1 cellular context compared by ENCODE assay signal in the genomic region with DNA sequence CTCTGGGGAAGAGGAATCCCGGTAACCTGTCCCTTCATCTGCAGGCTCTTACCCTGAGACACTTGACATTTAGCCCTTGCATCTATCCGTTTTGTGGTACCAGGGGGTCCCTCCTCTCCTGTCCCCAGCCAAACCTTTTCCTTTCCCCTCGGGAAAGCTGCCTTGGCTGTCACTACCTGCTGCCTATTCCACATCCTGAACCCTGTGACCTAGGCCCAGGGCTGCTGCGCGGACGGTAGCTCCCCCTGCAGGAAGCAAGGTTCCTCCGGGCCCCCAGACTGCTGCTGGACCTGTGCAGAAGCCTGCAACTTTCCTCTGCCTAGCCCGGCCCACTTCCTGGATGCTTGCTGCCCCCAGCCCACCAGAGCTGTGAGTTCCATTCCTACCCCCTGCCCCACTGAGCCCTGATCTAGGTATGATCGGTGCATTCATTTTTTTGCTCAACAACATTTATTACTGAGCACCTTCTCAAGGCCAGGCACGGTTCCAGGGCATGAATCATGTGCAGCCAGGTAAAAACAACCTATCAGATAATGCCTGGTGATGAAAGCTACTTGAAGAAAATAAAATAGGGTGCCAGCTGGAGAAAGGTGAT.
A peak's percentile ranks its signal among the peaks of the same experiment; 100 is the strongest.
TF ChIP-seq lines count a peak whose summit lies in the region.

No MANE protein-coding gene starts in this region.

TF ChIP-seq in HepG2, 621 proteins besides CTCF, POLR2A, EP300 and RAD21 (continued from another document and continues in another):
- TF ChIP-seq, protein P1, sequence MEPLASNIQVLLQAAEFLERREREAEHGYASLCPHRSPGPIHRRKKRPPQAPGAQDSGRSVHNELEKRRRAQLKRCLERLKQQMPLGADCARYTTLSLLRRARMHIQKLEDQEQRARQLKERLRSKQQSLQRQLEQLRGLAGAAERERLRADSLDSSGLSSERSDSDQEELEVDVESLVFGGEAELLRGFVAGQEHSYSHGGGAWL (CRISPR knock-in tag; IDR thresholded peaks at IDR 0.05), result 0 out of 2 replicates have a peak, but pooled peaks have one; percentile 24
- TF ChIP-seq, protein P2, sequence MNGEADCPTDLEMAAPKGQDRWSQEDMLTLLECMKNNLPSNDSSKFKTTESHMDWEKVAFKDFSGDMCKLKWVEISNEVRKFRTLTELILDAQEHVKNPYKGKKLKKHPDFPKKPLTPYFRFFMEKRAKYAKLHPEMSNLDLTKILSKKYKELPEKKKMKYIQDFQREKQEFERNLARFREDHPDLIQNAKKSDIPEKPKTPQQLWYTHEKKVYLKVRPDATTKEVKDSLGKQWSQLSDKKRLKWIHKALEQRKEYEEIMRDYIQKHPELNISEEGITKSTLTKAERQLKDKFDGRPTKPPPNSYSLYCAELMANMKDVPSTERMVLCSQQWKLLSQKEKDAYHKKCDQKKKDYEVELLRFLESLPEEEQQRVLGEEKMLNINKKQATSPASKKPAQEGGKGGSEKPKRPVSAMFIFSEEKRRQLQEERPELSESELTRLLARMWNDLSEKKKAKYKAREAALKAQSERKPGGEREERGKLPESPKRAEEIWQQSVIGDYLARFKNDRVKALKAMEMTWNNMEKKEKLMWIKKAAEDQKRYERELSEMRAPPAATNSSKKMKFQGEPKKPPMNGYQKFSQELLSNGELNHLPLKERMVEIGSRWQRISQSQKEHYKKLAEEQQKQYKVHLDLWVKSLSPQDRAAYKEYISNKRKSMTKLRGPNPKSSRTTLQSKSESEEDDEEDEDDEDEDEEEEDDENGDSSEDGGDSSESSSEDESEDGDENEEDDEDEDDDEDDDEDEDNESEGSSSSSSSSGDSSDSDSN (CRISPR knock-in tag; IDR thresholded peaks at IDR 0.05), result peak; percentile 51; the same call in 1 of the 2 replicates
- TF ChIP-seq, protein P3, sequence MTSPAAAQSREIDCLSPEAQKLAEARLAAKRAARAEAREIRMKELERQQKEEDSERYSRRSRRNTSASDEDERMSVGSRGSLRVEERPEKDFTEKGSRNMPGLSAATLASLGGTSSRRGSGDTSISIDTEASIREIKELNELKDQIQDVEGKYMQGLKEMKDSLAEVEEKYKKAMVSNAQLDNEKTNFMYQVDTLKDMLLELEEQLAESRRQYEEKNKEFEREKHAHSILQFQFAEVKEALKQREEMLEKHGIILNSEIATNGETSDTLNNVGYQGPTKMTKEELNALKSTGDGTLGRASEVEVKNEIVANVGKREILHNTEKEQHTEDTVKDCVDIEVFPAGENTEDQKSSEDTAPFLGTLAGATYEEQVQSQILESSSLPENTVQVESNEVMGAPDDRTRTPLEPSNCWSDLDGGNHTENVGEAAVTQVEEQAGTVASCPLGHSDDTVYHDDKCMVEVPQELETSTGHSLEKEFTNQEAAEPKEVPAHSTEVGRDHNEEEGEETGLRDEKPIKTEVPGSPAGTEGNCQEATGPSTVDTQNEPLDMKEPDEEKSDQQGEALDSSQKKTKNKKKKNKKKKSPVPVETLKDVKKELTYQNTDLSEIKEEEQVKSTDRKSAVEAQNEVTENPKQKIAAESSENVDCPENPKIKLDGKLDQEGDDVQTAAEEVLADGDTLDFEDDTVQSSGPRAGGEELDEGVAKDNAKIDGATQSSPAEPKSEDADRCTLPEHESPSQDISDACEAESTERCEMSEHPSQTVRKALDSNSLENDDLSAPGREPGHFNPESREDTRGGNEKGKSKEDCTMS (CRISPR knock-in tag; conservative IDR thresholded peaks at IDR 0.05), result no peak
- TF ChIP-seq ZNF883 (CRISPR knock-in tag; IDR thresholded peaks at IDR 0.05; ENCODE audit: not compliant biosample characterization) (peak; percentile 80), ZNF350 (CRISPR knock-in tag; IDR thresholded peaks at IDR 0.05; ENCODE audit: borderline replicate concordance, low read depth) (peak; percentile 54; the same call in 1 of the 2 replicates), HDAC1 (CRISPR knock-in tag; IDR thresholded peaks at IDR 0.05) (peak; percentile 52; the same call in 1 of the 2 replicates), ZNF83 (CRISPR knock-in tag; IDR thresholded peaks at IDR 0.05; ENCODE audit: borderline replicate concordance) (0 out of 2 replicates have a peak, but pooled peaks have one; percentile 79), AHR (CRISPR knock-in tag; IDR thresholded peaks at IDR 0.05) (peak; percentile 60; the same call in 1 of the 2 replicates), HDAC2 (CRISPR knock-in tag; IDR thresholded peaks at IDR 0.05) (0 out of 2 replicates have a peak, but pooled peaks have one; percentile 16), ERF (CRISPR knock-in tag; IDR thresholded peaks at IDR 0.05) (0 out of 2 replicates have a peak, but pooled peaks have one; percentile 22), MAZ (IDR thresholded peaks at IDR 0.05; ENCODE audit: borderline replicate concordance, low read depth, low read length) (peak; percentile 51; the same call in 1 of the 2 replicates), MAZ (CRISPR knock-in tag; IDR thresholded peaks at IDR 0.05; ENCODE audit: low read depth) (no peak), ZNF629 (CRISPR knock-in tag; conservative IDR thresholded peaks at IDR 0.05) (no peak), SMC3 (IDR thresholded peaks at IDR 0.05; ENCODE audit: low read length) (peak; percentile 42), PTBP1 (IDR thresholded peaks at IDR 0.05; ENCODE audit: low read depth, low read length, poor library complexity, severe bottlenecking) (no peak), KDM6A (CRISPR knock-in tag; IDR thresholded peaks at IDR 0.05; ENCODE audit: low read depth) (no peak), ZSCAN9 (CRISPR knock-in tag; IDR thresholded peaks at IDR 0.05; ENCODE audit: borderline replicate concordance) (0 out of 2 replicates have a peak, but pooled peaks have one; percentile 36), ONECUT2 (CRISPR knock-in tag; IDR thresholded peaks at IDR 0.05) (no peak), CAMTA2 (CRISPR knock-in tag; IDR thresholded peaks at IDR 0.05; ENCODE audit: borderline replicate concordance) (no peak), SUZ12 (IDR thresholded peaks at IDR 0.05; ENCODE audit: low read depth, low read length) (0 out of 2 replicates have a peak, but pooled peaks have one; percentile 17)
- TF ChIP-seq, protein P4, sequence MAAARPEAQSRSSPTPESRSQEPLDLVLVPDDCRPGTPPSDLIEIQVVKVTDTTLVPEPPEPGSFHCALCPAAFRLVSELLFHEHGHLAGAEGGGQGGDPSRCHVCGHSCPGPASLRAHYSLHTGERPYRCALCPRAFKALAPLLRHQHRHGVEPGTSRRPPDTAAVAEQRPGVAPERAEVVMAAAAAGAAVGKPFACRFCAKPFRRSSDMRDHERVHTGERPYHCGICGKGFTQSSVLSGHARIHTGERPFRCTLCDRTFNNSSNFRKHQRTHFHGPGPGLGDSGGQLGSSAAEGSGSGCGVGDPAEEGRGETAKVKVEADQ (CRISPR knock-in tag; IDR thresholded peaks at IDR 0.05; ENCODE audit: borderline replicate concordance), result 0 out of 2 replicates have a peak, but pooled peaks have one; percentile 36
- TF ChIP-seq, protein P5, sequence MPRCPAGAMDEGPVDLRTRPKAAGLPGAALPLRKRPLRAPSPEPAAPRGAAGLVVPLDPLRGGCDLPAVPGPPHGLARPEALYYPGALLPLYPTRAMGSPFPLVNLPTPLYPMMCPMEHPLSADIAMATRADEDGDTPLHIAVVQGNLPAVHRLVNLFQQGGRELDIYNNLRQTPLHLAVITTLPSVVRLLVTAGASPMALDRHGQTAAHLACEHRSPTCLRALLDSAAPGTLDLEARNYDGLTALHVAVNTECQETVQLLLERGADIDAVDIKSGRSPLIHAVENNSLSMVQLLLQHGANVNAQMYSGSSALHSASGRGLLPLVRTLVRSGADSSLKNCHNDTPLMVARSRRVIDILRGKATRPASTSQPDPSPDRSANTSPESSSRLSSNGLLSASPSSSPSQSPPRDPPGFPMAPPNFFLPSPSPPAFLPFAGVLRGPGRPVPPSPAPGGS (CRISPR knock-in tag; IDR thresholded peaks at IDR 0.05), result 0 out of 2 replicates have a peak, but pooled peaks have one; percentile 43
- TF ChIP-seq, protein P6, sequence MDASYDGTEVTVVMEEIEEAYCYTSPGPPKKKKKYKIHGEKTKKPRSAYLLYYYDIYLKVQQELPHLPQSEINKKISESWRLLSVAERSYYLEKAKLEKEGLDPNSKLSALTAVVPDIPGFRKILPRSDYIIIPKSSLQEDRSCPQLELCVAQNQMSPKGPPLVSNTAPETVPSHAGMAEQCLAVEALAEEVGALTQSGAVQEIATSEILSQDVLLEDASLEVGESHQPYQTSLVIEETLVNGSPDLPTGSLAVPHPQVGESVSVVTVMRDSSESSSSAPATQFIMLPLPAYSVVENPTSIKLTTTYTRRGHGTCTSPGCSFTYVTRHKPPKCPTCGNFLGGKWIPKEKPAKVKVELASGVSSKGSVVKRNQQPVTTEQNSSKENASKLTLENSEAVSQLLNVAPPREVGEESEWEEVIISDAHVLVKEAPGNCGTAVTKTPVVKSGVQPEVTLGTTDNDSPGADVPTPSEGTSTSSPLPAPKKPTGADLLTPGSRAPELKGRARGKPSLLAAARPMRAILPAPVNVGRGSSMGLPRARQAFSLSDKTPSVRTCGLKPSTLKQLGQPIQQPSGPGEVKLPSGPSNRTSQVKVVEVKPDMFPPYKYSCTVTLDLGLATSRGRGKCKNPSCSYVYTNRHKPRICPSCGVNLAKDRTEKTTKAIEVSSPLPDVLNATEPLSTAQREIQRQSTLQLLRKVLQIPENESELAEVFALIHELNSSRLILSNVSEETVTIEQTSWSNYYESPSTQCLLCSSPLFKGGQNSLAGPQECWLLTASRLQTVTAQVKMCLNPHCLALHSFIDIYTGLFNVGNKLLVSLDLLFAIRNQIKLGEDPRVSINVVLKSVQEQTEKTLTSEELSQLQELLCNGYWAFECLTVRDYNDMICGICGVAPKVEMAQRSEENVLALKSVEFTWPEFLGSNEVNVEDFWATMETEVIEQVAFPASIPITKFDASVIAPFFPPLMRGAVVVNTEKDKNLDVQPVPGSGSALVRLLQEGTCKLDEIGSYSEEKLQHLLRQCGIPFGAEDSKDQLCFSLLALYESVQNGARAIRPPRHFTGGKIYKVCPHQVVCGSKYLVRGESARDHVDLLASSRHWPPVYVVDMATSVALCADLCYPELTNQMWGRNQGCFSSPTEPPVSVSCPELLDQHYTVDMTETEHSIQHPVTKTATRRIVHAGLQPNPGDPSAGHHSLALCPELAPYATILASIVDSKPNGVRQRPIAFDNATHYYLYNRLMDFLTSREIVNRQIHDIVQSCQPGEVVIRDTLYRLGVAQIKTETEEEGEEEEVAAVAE (CRISPR knock-in tag; IDR thresholded peaks at IDR 0.05; ENCODE audit: borderline replicate concordance), result 0 out of 2 replicates have a peak, but pooled peaks have one; percentile 53
- TF ChIP-seq, protein P7, sequence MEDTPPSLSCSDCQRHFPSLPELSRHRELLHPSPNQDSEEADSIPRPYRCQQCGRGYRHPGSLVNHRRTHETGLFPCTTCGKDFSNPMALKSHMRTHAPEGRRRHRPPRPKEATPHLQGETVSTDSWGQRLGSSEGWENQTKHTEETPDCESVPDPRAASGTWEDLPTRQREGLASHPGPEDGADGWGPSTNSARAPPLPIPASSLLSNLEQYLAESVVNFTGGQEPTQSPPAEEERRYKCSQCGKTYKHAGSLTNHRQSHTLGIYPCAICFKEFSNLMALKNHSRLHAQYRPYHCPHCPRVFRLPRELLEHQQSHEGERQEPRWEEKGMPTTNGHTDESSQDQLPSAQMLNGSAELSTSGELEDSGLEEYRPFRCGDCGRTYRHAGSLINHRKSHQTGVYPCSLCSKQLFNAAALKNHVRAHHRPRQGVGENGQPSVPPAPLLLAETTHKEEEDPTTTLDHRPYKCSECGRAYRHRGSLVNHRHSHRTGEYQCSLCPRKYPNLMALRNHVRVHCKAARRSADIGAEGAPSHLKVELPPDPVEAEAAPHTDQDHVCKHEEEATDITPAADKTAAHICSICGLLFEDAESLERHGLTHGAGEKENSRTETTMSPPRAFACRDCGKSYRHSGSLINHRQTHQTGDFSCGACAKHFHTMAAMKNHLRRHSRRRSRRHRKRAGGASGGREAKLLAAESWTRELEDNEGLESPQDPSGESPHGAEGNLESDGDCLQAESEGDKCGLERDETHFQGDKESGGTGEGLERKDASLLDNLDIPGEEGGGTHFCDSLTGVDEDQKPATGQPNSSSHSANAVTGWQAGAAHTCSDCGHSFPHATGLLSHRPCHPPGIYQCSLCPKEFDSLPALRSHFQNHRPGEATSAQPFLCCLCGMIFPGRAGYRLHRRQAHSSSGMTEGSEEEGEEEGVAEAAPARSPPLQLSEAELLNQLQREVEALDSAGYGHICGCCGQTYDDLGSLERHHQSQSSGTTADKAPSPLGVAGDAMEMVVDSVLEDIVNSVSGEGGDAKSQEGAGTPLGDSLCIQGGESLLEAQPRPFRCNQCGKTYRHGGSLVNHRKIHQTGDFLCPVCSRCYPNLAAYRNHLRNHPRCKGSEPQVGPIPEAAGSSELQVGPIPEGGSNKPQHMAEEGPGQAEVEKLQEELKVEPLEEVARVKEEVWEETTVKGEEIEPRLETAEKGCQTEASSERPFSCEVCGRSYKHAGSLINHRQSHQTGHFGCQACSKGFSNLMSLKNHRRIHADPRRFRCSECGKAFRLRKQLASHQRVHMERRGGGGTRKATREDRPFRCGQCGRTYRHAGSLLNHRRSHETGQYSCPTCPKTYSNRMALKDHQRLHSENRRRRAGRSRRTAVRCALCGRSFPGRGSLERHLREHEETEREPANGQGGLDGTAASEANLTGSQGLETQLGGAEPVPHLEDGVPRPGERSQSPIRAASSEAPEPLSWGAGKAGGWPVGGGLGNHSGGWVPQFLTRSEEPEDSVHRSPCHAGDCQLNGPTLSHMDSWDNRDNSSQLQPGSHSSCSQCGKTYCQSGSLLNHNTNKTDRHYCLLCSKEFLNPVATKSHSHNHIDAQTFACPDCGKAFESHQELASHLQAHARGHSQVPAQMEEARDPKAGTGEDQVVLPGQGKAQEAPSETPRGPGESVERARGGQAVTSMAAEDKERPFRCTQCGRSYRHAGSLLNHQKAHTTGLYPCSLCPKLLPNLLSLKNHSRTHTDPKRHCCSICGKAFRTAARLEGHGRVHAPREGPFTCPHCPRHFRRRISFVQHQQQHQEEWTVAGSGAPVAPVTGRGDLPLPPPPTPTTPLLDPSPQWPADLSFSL (CRISPR knock-in tag; IDR thresholded peaks at IDR 0.05), result peak; percentile 52; the same call in 1 of the 2 replicates
- TF ChIP-seq, protein P8, sequence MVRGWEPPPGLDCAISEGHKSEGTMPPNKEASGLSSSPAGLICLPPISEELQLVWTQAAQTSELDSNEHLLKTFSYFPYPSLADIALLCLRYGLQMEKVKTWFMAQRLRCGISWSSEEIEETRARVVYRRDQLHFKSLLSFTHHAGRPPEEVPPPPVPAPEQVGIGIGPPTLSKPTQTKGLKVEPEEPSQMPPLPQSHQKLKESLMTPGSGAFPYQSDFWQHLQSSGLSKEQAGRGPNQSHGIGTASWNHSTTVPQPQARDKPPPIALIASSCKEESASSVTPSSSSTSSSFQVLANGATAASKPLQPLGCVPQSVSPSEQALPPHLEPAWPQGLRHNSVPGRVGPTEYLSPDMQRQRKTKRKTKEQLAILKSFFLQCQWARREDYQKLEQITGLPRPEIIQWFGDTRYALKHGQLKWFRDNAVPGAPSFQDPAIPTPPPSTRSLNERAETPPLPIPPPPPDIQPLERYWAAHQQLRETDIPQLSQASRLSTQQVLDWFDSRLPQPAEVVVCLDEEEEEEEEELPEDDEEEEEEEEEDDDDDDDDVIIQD (CRISPR knock-in tag; IDR thresholded peaks at IDR 0.05; ENCODE audit: low read depth), result 0 out of 2 replicates have a peak, but pooled peaks have one; percentile 18
- TF ChIP-seq, protein P9, sequence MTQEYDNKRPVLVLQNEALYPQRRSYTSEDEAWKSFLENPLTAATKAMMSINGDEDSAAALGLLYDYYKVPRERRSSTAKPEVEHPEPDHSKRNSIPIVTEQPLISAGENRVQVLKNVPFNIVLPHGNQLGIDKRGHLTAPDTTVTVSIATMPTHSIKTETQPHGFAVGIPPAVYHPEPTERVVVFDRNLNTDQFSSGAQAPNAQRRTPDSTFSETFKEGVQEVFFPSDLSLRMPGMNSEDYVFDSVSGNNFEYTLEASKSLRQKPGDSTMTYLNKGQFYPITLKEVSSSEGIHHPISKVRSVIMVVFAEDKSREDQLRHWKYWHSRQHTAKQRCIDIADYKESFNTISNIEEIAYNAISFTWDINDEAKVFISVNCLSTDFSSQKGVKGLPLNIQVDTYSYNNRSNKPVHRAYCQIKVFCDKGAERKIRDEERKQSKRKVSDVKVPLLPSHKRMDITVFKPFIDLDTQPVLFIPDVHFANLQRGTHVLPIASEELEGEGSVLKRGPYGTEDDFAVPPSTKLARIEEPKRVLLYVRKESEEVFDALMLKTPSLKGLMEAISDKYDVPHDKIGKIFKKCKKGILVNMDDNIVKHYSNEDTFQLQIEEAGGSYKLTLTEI (CRISPR knock-in tag; conservative IDR thresholded peaks at IDR 0.05), result no peak
